10 cellular contexts compared by ENCODE assay signal in genomic region chr6:29850011-29850553, GRCh38. TPM values are rescaled to one million over a fixed set of nuclear protein-coding genes. Genes with fewer than 3 reads are reported as not detected.
DNase-seq lines count a peak whose midpoint lies in the region; ATAC-seq and TF ChIP-seq lines count a peak whose summit lies in the region.
"Had no signal": no experiment of that assay in that cellular context is flagged by ENCODE, and none has a peak within 500 bp of the region (broad histone marks: within the 10 kb centered on the region; RNA-seq: fewer than 3 reads in every experiment).

No MANE protein-coding gene starts in this region.

- POLR2A ChIA-PET in A673 (lab: Charles Lee; ENCODE audit: low non-redundant PET), result no interaction called here

- peak overlapping the region; percentile 53 for H3K4me3 Mint-ChIP-seq in activated naive CD4-positive, alpha-beta T cell treated with anti-CD3 and anti-CD28 coated beads for 36 hours

- H3K4me1 ChIP-seq in iPS-20b (ENCODE audit: insufficient read depth, low read length), result no peaks in the 10 kb centered on the region
- no peaks in the 10 kb centered on the region for H3K4me1 ChIP-seq in testis
- H3K4me1 ChIP-seq in A673 (ENCODE audit: insufficient read depth, low read length, poor library complexity, severe bottlenecking), result no peaks in the 10 kb centered on the region

- H3K9me3 Mint-ChIP-seq in activated naive CD4-positive, alpha-beta T cell treated with anti-CD3 and anti-CD28 coated beads for 36 hours, result peaks cover 4% of the 10 kb centered on the region

- peak; percentile 63 for DNase-seq in activated CD8-positive, alpha-beta memory T cell treated with anti-CD3 and anti-CD28 coated beads for 24 hours
- DNase-seq in activated CD8-positive, alpha-beta memory T cell treated with anti-CD3 and anti-CD28 coated beads, Interleukin-2, amount 50 U/mL, for 48 hours, result no peak
- peak; percentile 56 for DNase-seq in activated naive CD4-positive, alpha-beta T cell treated with anti-CD3 and anti-CD28 coated beads for 36 hours
- peak; percentile 54 for DNase-seq in testis
- DNase-seq in A673 (ENCODE audit: low spot score), result no peak
- DNase-seq: kidney had no signal

- no peak overlapping the region for H3K9ac ChIP-seq in iPS-20b (ENCODE audit: low read depth, low read length)

- peaks cover 38% of the 10 kb centered on the region for H3K27me3 Mint-ChIP-seq in activated naive CD4-positive, alpha-beta T cell treated with anti-CD3 and anti-CD28 coated beads for 36 hours (ENCODE audit: low read depth)

- H3K27ac Mint-ChIP-seq in activated naive CD4-positive, alpha-beta T cell treated with anti-CD3 and anti-CD28 coated beads for 36 hours, result no peak overlapping the region

- no peaks in the 10 kb centered on the region for H3K36me3 ChIP-seq in iPS-20b (ENCODE audit: insufficient read depth, low read depth, low read length)
- no peaks in the 10 kb centered on the region for H3K36me3 ChIP-seq in testis (ENCODE audit: low read depth, missing control alignments)
- H3K36me3 ChIP-seq in A673 (ENCODE audit: insufficient read depth, low read length, poor library complexity, severe bottlenecking), result no peaks in the 10 kb centered on the region

- H3K9me3 ChIP-seq in iPS-20b (ENCODE audit: insufficient read depth, low read depth, low read length) (no peaks in the 10 kb centered on the region), testis (no peaks in the 10 kb centered on the region), A673 (ENCODE audit: low read depth, low read length, poor library complexity, severe bottlenecking) (no peaks in the 10 kb centered on the region)

- no TSS peak for BruUV-seq in A673 (replicated peaks; lab: Mats Ljungman, UMichigan)

- 11 to 14% methylated on average over 29 to 38 of the region's 38 CpGs for WGBS in testis, 2 donors

- ATAC-seq in HG03571 (IDR thresholded peaks at IDR 0.05; ENCODE audit: unreplicated experiment), result no peak
- no peak for ATAC-seq in GM21717 (IDR thresholded peaks at IDR 0.05; ENCODE audit: unreplicated experiment)

- CTCF ChIA-PET in activated naive CD4-positive, alpha-beta T cell treated with anti-CD3 and anti-CD28 coated beads for 36 hours (lab: Charles Lee), result interaction anchor here (2.8 kb wide), 1 partner anchor 125 kb away, joined by 12 read pairs; no protein-coding TSS in a partner anchor
- CTCF ChIA-PET in A673 (lab: Charles Lee), result no interaction called here

- H3K4me3 ChIP-seq in iPS-20b (ENCODE audit: low read length) (peak overlapping the region; percentile 60; the same call in 1 of the 2 replicates), testis (no peak overlapping the region), A673 (ENCODE audit: low read depth, low read length, poor library complexity, severe bottlenecking) (no peak overlapping the region)

- no peak for TF ChIP-seq POLR2A in testis (IDR thresholded peaks at IDR 0.05)

- H3K36me3 Mint-ChIP-seq in activated naive CD4-positive, alpha-beta T cell treated with anti-CD3 and anti-CD28 coated beads for 36 hours (ENCODE audit: low read depth), result no peaks in the 10 kb centered on the region

- intact Hi-C loops in activated naive CD4-positive, alpha-beta T cell treated with anti-CD3 and anti-CD28 coated beads for 36 hours (cut with micrococcal nuclease), result no loop called here
- intact Hi-C loops in testis (cut with DNase I; ENCODE audit: low total_unique reads), result no loop called here
- intact Hi-C loops in A673 (cut with micrococcal nuclease; ENCODE audit: unreplicated experiment), result no loop called here

- H3K27me3 ChIP-seq in iPS-20b (ENCODE audit: insufficient read depth, low read length), result peaks cover 55% of the 10 kb centered on the region
- no peaks in the 10 kb centered on the region for H3K27me3 ChIP-seq in testis
- peaks cover 59% of the 10 kb centered on the region for H3K27me3 ChIP-seq in A673 (replicated peaks; ENCODE audit: insufficient read depth, low read depth, low read length, poor library complexity)

- H3K4me1 Mint-ChIP-seq in activated naive CD4-positive, alpha-beta T cell treated with anti-CD3 and anti-CD28 coated beads for 36 hours (ENCODE audit: low read depth), result peaks cover 19% of the 10 kb centered on the region

- H3K27ac ChIP-seq in iPS-20b (ENCODE audit: low read length) (no peak overlapping the region), testis (no peak overlapping the region), A673 (ENCODE audit: low read depth, low read length, poor library complexity, severe bottlenecking) (no peak overlapping the region)

- TF ChIP-seq CTCF in testis (IDR thresholded peaks at IDR 0.05) (no peak), A673 (conservative IDR thresholded peaks at IDR 0.05; ENCODE audit: low read depth, low read length) (no peak)

RNA-seq across cellular contexts. Expression of gene HLA-G, which starts 22.5 kb away (rescaled TPM):
- under 1 TPM in 1 of 2 experiments, not detected in 1; 0.22 TPM for total RNA-seq in activated naive CD4-positive, alpha-beta T cell treated with anti-CD3 and anti-CD28 coated beads for 36 hours
- total RNA-seq in testis (1 to 10 TPM; 1.2 to 4.4 TPM), A673 (2021) (not detected in 2 replicates)
- 7.4 TPM for polyA plus RNA-seq in testis (ENCODE audit: insufficient read depth, low read depth, low replicate concordance)
- polyA plus RNA-seq: BJ had no signal

Comparison
In these comparisons a context has a peak if more than half of its experiments do, and no peak if none do; other contexts are left out.
1. DNase-seq: peak in activated CD8-positive, alpha-beta memory T cell treated with anti-CD3 and anti-CD28 coated beads for 24 hours (single experiment), activated naive CD4-positive, alpha-beta T cell treated with anti-CD3 and anti-CD28 coated beads for 36 hours (single experiment) and testis (single experiment); none in activated CD8-positive, alpha-beta memory T cell treated with anti-CD3 and anti-CD28 coated beads, Interleukin-2, amount 50 U/mL, for 48 hours (single experiment) and A673 (single experiment).